14 cellular contexts compared by ENCODE assay signal in genomic region chr6:140669321-140669720, GRCh38.
"Had no signal": no experiment of that assay in that cellular context is flagged by ENCODE, and none has a peak within 500 bp of the region (broad histone marks: within the 10 kb centered on the region; RNA-seq: fewer than 3 reads in every experiment).

No MANE protein-coding gene starts in this region.

- H3K27ac ChIP-seq: cardiac muscle cell, esophagus muscularis mucosa, heart left ventricle, lower lobe of right lung, right lobe of liver had no signal

- H3K4me3 Mint-ChIP-seq: activated B cell treated with CpG ODN at 0.5 μM for 24 hours; activated CD8-positive, alpha-beta T cell treated with anti-CD3 and anti-CD28 coated beads for 36 hours; activated naive CD8-positive, alpha-beta T cell had no signal

- H3K9me3 Mint-ChIP-seq: activated B cell treated with CpG ODN at 0.5 μM for 24 hours; activated CD8-positive, alpha-beta T cell treated with anti-CD3 and anti-CD28 coated beads for 36 hours had no signal

- ATAC-seq: activated CD8-positive, alpha-beta T cell treated with anti-CD3 and anti-CD28 coated beads for 36 hours; heart left ventricle; left cardiac atrium; lower lobe of right lung; right lobe of liver; stimulated activated naive CD8-positive, alpha-beta T cell treated with anti-CD3 and anti-CD28 coated beads, Interleukin-15, Interleukin-2, amounts not matched to agents 100 U/mL and 50 U/mL, for 24 hours had no signal

- H3K27me3 ChIP-seq: cardiac muscle cell, esophagus muscularis mucosa, heart left ventricle, right lobe of liver had no signal

- H3K36me3 ChIP-seq: cardiac muscle cell, esophagus muscularis mucosa, heart left ventricle, lower lobe of right lung, right lobe of liver had no signal

- H3K27ac Mint-ChIP-seq: activated B cell treated with CpG ODN at 0.5 μM for 24 hours; activated CD8-positive, alpha-beta T cell treated with anti-CD3 and anti-CD28 coated beads for 36 hours; activated naive CD8-positive, alpha-beta T cell had no signal

- H3K4me1 Mint-ChIP-seq: activated B cell treated with CpG ODN at 0.5 μM for 24 hours had no signal

- H3K9me3 ChIP-seq: esophagus muscularis mucosa, lower lobe of right lung, right lobe of liver had no signal

- H3K4me3 ChIP-seq: cardiac muscle cell, esophagus muscularis mucosa, heart left ventricle, lower lobe of right lung, right lobe of liver had no signal

- H3K4me1 ChIP-seq: esophagus muscularis mucosa, heart left ventricle, lower lobe of right lung, right lobe of liver had no signal

- H3K36me3 Mint-ChIP-seq: activated naive CD8-positive, alpha-beta T cell had no signal

- DNase-seq: activated B cell treated with CpG ODN at 0.5 μM for 24 hours; activated CD4-positive, alpha-beta T cell treated with anti-CD3 and anti-CD28 coated beads for 48 hours; activated CD8-positive, alpha-beta T cell treated with anti-CD3 and anti-CD28 coated beads for 36 hours; activated effector memory CD4-positive, alpha-beta T cell treated with anti-CD3 and anti-CD28 coated beads, Interleukin-2, amount 50 U/mL, for 16 hours; activated T-cell treated with anti-CD3 and anti-CD28 coated beads, Interleukin-2, amount 50 U/mL, for 48 hours; heart left ventricle; left cardiac atrium; lower lobe of right lung; right lobe of liver; stimulated activated naive CD8-positive, alpha-beta T cell treated with anti-CD3 and anti-CD28 coated beads, Interleukin-15, Interleukin-2, amounts not matched to agents 100 U/mL and 50 U/mL, for 24 hours; trophoblast cell had no signal

- H3K27me3 Mint-ChIP-seq: activated B cell treated with CpG ODN at 0.5 μM for 24 hours; activated CD8-positive, alpha-beta T cell treated with anti-CD3 and anti-CD28 coated beads for 36 hours; activated naive CD8-positive, alpha-beta T cell had no signal
